9 cellular contexts compared by ENCODE assay signal in genomic region chr17:43025290-43025657, GRCh38. TPM values are rescaled to one million over a fixed set of nuclear protein-coding genes. Genes with fewer than 3 reads are reported as not detected.
DNase-seq lines count a peak whose midpoint lies in the region; ATAC-seq and TF ChIP-seq lines count a peak whose summit lies in the region.
"Had no signal": no experiment of that assay in that cellular context is flagged by ENCODE, and none has a peak within 500 bp of the region (broad histone marks: within the 10 kb centered on the region; RNA-seq: fewer than 3 reads in every experiment).

No MANE protein-coding gene starts in this region.

- peak overlapping the region; percentile 31 to 45 for H3K27ac ChIP-seq in right atrium auricular region

- no peaks in the 10 kb centered on the region for H3K27me3 ChIP-seq in right atrium auricular region

- H3K4me3 ChIP-seq in right atrium auricular region = peak overlapping the region; percentile 43 to 65

- no peak overlapping the region for H3K27ac Mint-ChIP-seq in activated CD8-positive, alpha-beta T cell treated with anti-CD3 and anti-CD28 coated beads for 36 hours
- H3K27ac Mint-ChIP-seq in stimulated activated effector memory CD8-positive, alpha-beta T cell treated with anti-CD3 and anti-CD28 coated beads, Interleukin-12 subunit alpha, Interleukin-12 subunit beta, amount 100 ng/mL, for 72 hours = peak overlapping the region; percentile 91

- no peak for ATAC-seq in activated CD8-positive, alpha-beta T cell treated with anti-CD3 and anti-CD28 coated beads for 36 hours
- no peak for ATAC-seq in stimulated activated effector memory CD8-positive, alpha-beta T cell treated with anti-CD3 and anti-CD28 coated beads, Interleukin-12 subunit alpha, Interleukin-12 subunit beta, amount 100 ng/mL, for 72 hours
- no peak for ATAC-seq in HG03139 (IDR thresholded peaks at IDR 0.05; ENCODE audit: unreplicated experiment)

- H3K36me3 Mint-ChIP-seq in activated CD8-positive, alpha-beta T cell treated with anti-CD3 and anti-CD28 coated beads for 36 hours (ENCODE audit: low read depth) = no peaks in the 10 kb centered on the region
- H3K36me3 Mint-ChIP-seq in stimulated activated effector memory CD8-positive, alpha-beta T cell treated with anti-CD3 and anti-CD28 coated beads, Interleukin-12 subunit alpha, Interleukin-12 subunit beta, amount 100 ng/mL, for 72 hours = peaks cover 23% of the 10 kb centered on the region

- peaks cover 0 to 27% of the 10 kb centered on the region in 2 donors for H3K4me1 ChIP-seq in right atrium auricular region

- no peaks in the 10 kb centered on the region for H3K9me3 ChIP-seq in right atrium auricular region

- TF ChIP-seq CTCF in activated CD8-positive, alpha-beta T cell treated with anti-CD3 and anti-CD28 coated beads for 36 hours (IDR thresholded peaks at IDR 0.05) = no peak
- no peak for TF ChIP-seq CTCF in right atrium auricular region (IDR thresholded peaks at IDR 0.05)

- DNase-seq in NCI-H146 (lab: John Stamatoyannopoulos, UW) (peak; percentile 41), NCI-H146 treated with DMSO at 0.1 percent for 48 hours (lab: John Stamatoyannopoulos, UW; ENCODE audit: unreplicated experiment) (no peak), right atrium auricular region (ENCODE audit: low spot score) (no peak), NCI-H1694 treated with DMSO at 0.1 percent for 48 hours (lab: John Stamatoyannopoulos, UW) (no peak)
- no peak for DNase-seq in activated CD8-positive, alpha-beta T cell treated with anti-CD3 and anti-CD28 coated beads for 36 hours
- no peak for DNase-seq in stimulated activated effector memory CD8-positive, alpha-beta T cell treated with anti-CD3 and anti-CD28 coated beads, Interleukin-12 subunit alpha, Interleukin-12 subunit beta, amount 100 ng/mL, for 72 hours (ENCODE audit: low spot score in 2 of 2)
- no peak for DNase-seq in effector CD4-positive, alpha-beta T cell
- DNase-seq: NCI-H1436 treated with DMSO at 0.1 percent for 48 hours had no signal

- H3K9me3 Mint-ChIP-seq in activated CD8-positive, alpha-beta T cell treated with anti-CD3 and anti-CD28 coated beads for 36 hours = no peaks in the 10 kb centered on the region
- H3K9me3 Mint-ChIP-seq in stimulated activated effector memory CD8-positive, alpha-beta T cell treated with anti-CD3 and anti-CD28 coated beads, Interleukin-12 subunit alpha, Interleukin-12 subunit beta, amount 100 ng/mL, for 72 hours = no peaks in the 10 kb centered on the region

- no peaks in the 10 kb centered on the region for H3K27me3 Mint-ChIP-seq in activated CD8-positive, alpha-beta T cell treated with anti-CD3 and anti-CD28 coated beads for 36 hours

- POLR2A ChIA-PET in activated CD8-positive, alpha-beta T cell treated with anti-CD3 and anti-CD28 coated beads for 36 hours (lab: Charles Lee) = interaction anchor here (0.7 to 3.0 kb wide), 6 partner anchors 14 to 290 kb away, joined by 3 to 25 read pairs (median 8); partner anchors contain the start of genes IFI35 and RPL27

- intact Hi-C loops in activated CD8-positive, alpha-beta T cell treated with anti-CD3 and anti-CD28 coated beads for 36 hours (cut with micrococcal nuclease) = loop anchor here (10.0 kb wide), 1 partner anchor 290 kb away; no protein-coding TSS in a partner anchor

- peak overlapping the region; percentile 32 for H3K4me3 Mint-ChIP-seq in activated CD8-positive, alpha-beta T cell treated with anti-CD3 and anti-CD28 coated beads for 36 hours
- peak overlapping the region; percentile 88 for H3K4me3 Mint-ChIP-seq in stimulated activated effector memory CD8-positive, alpha-beta T cell treated with anti-CD3 and anti-CD28 coated beads, Interleukin-12 subunit alpha, Interleukin-12 subunit beta, amount 100 ng/mL, for 72 hours

- H3K4me1 Mint-ChIP-seq in activated CD8-positive, alpha-beta T cell treated with anti-CD3 and anti-CD28 coated beads for 36 hours (ENCODE audit: low read depth) = peaks cover 19% of the 10 kb centered on the region
- H3K4me1 Mint-ChIP-seq in stimulated activated effector memory CD8-positive, alpha-beta T cell treated with anti-CD3 and anti-CD28 coated beads, Interleukin-12 subunit alpha, Interleukin-12 subunit beta, amount 100 ng/mL, for 72 hours = peaks cover 16% of the 10 kb centered on the region

- CTCF ChIA-PET in activated CD8-positive, alpha-beta T cell treated with anti-CD3 and anti-CD28 coated beads for 36 hours (lab: Charles Lee) = interaction anchor here (1.2 kb wide), 1 partner anchor 18 kb away, joined by 3 read pairs; no protein-coding TSS in a partner anchor

- no peaks in the 10 kb centered on the region for H3K36me3 ChIP-seq in right atrium auricular region

RNA-seq across cellular contexts. Expression of gene RND2, which starts 0.2 kb away (rescaled TPM):
- not detected for total RNA-seq in activated CD8-positive, alpha-beta T cell treated with anti-CD3 and anti-CD28 coated beads for 36 hours
- total RNA-seq in right atrium auricular region = 1 to 10 TPM in 1 of 2 donors, under 1 TPM in 1; 0.63 to 3.5 TPM

RNA-seq across cellular contexts. Expression of gene VAT1, which starts 3.1 kb away (rescaled TPM):
- total RNA-seq in activated CD8-positive, alpha-beta T cell treated with anti-CD3 and anti-CD28 coated beads for 36 hours = 10 to 100 TPM; 35.9 to 39.4 TPM
- total RNA-seq in right atrium auricular region = 10 to 100 TPM; 51.4 to 99.8 TPM

RNA-seq across cellular contexts. Expression of gene IFI35, which starts 18.7 kb away (rescaled TPM):
- 10 to 100 TPM; 33.4 to 35.8 TPM for total RNA-seq in activated CD8-positive, alpha-beta T cell treated with anti-CD3 and anti-CD28 coated beads for 36 hours
- 10 to 100 TPM; 11.4 to 19.0 TPM for total RNA-seq in right atrium auricular region

RNA-seq across cellular contexts. Expression of gene RPL27, which starts 27.1 kb away (rescaled TPM):
- 1,000 to 10,000 TPM; 1,640 to 1,647 TPM for total RNA-seq in activated CD8-positive, alpha-beta T cell treated with anti-CD3 and anti-CD28 coated beads for 36 hours
- 1,000 to 10,000 TPM in 1 of 2 donors, 100 to 1,000 TPM in 1; 551 to 1,071 TPM for total RNA-seq in right atrium auricular region

RNA-seq across cellular contexts. Expression of gene RUNDC1, which starts 44.9 kb away (rescaled TPM):
- 10 to 100 TPM; 16.1 to 17.0 TPM for total RNA-seq in activated CD8-positive, alpha-beta T cell treated with anti-CD3 and anti-CD28 coated beads for 36 hours
- 10 to 100 TPM in 1 of 2 donors, 1 to 10 TPM in 1; 9.9 to 11.1 TPM for total RNA-seq in right atrium auricular region
